In the genomic region with DNA sequence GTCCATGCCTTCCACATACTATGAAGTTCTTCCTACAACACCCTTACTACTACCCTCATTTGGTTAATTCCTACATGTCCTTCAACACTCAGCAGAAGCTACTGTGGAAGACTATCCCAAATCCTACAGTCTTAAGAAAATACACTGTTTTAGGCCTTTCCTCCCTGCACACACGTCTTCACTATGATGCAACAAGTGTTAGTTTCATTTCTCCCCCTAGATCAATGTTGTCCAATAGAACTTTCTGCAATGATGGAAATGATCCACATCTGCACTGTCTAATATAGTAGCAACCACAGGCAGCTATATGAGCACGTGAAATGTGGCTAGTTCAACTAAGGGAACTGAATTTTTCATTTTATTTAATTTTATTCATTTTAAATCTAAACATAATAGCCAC, we compare ENCODE assay signal across 15 cellular contexts.
"Had no signal": no experiment of that assay in that cellular context is flagged by ENCODE, and none has a peak within 500 bp of the region (broad histone marks: within the 10 kb centered on the region; RNA-seq: fewer than 3 reads in every experiment).

No MANE protein-coding gene starts in this region.

- ATAC-seq: activated CD4-positive, alpha-beta T cell treated with anti-CD3 and anti-CD28 coated beads for 36 hours; activated T-cell treated with anti-CD3 and anti-CD28 coated beads, Interleukin-2, amount 50 U/mL, for 72 hours; foreskin keratinocyte had no signal

- H3K9me3 Mint-ChIP-seq: activated CD4-positive, alpha-beta memory T cell treated with anti-CD3 and anti-CD28 coated beads, Interleukin-2, amount 10 ng/mL, durations not matched to agents 7 days and 5 days; activated T-cell treated with anti-CD3 and anti-CD28 coated beads, Interleukin-2, amount 50 U/mL, for 72 hours; nephron had no signal

- H3K36me3 ChIP-seq: esophagus muscularis mucosa, heart left ventricle, ovary, tibial nerve had no signal

- H3K27ac ChIP-seq: esophagus muscularis mucosa, foreskin keratinocyte, ovary, tibial nerve, VCaP had no signal

- H3K4me3 ChIP-seq: esophagus muscularis mucosa, heart left ventricle, ovary, skin epidermis, tibial nerve had no signal

- H3K27me3 ChIP-seq: esophagus muscularis mucosa, foreskin keratinocyte, heart left ventricle, ovary, tibial nerve had no signal

- H3K27ac Mint-ChIP-seq: activated CD4-positive, alpha-beta memory T cell treated with anti-CD3 and anti-CD28 coated beads, Interleukin-2, amount 10 ng/mL, durations not matched to agents 7 days and 5 days; activated CD4-positive, alpha-beta T cell treated with anti-CD3 and anti-CD28 coated beads for 36 hours; activated T-cell treated with anti-CD3 and anti-CD28 coated beads, Interleukin-2, amount 50 U/mL, for 72 hours; nephron had no signal

- H3K9me3 ChIP-seq: esophagus muscularis mucosa, heart left ventricle, ovary, tibial nerve had no signal

- DNase-seq: activated CD4-positive, alpha-beta memory T cell treated with anti-CD3 and anti-CD28 coated beads, Interleukin-2, amount 10 ng/mL, durations not matched to agents 7 days and 5 days; activated CD4-positive, alpha-beta T cell treated with anti-CD3 and anti-CD28 coated beads for 36 hours; activated gamma-delta T cell treated with Interleukin-2 at 50 U/mL for 16 hours; activated T-cell treated with anti-CD3 and anti-CD28 coated beads, Interleukin-2, amount 50 U/mL, for 72 hours; aorta; foreskin keratinocyte; heart left ventricle; mesendoderm; ovary; T1000 had no signal

- H3K27me3 Mint-ChIP-seq: activated CD4-positive, alpha-beta memory T cell treated with anti-CD3 and anti-CD28 coated beads, Interleukin-2, amount 10 ng/mL, durations not matched to agents 7 days and 5 days; activated CD4-positive, alpha-beta T cell treated with anti-CD3 and anti-CD28 coated beads for 36 hours had no signal

- H3K4me1 Mint-ChIP-seq: activated CD4-positive, alpha-beta memory T cell treated with anti-CD3 and anti-CD28 coated beads, Interleukin-2, amount 10 ng/mL, durations not matched to agents 7 days and 5 days; activated CD4-positive, alpha-beta T cell treated with anti-CD3 and anti-CD28 coated beads for 36 hours had no signal

- H3K4me3 Mint-ChIP-seq: activated CD4-positive, alpha-beta memory T cell treated with anti-CD3 and anti-CD28 coated beads, Interleukin-2, amount 10 ng/mL, durations not matched to agents 7 days and 5 days; activated CD4-positive, alpha-beta T cell treated with anti-CD3 and anti-CD28 coated beads for 36 hours; activated T-cell treated with anti-CD3 and anti-CD28 coated beads, Interleukin-2, amount 50 U/mL, for 72 hours; nephron had no signal
